16 cellular contexts compared by ENCODE assay signal in the genomic region with DNA sequence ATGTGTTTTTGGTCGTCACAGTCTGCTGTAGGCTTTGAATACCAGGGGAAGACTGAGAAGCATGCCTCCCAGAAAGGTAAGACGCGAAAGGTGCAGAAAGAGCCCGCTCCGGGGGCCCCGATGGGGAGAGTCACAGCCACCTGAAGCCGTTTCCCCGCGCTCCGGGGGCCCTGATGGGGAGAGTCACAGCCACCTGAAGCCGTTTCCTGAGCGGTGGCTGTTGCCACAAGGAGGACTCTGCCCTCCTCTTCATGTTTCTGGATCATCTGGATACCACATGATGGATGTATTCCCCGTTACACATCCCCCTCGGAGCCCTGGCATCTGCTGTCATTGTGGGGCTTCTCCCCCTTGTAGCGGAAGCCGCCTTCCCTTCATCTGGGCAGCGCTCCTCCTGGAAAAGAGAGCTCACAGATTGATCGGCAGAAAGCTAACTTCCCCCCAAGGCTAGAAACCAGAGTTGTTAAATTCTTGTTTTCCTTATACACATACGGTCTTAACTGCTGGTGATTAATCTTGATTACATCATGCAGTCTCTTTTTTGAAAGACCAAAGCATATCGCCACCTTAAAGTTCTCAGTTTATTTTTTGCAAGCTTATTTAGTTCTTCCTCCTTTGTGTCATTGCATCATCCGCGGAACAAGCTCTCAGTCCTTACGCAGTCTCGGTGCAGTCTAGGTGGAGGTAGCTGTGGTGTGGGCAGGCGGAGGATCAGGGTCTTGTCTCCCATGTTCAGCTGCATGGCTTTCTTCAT. TPM values are rescaled to one million over a fixed set of nuclear protein-coding genes. Genes with fewer than 3 reads are reported as not detected.
DNase-seq lines count a peak whose midpoint lies in the region; ATAC-seq and TF ChIP-seq lines count a peak whose summit lies in the region.
"Had no signal": no experiment of that assay in that cellular context is flagged by ENCODE, and none has a peak within 500 bp of the region (broad histone marks: within the 10 kb centered on the region; RNA-seq: fewer than 3 reads in every experiment).

No MANE protein-coding gene starts in this region.

- H3K4me3 ChIP-seq in endodermal cell (ENCODE audit: low read length) (no peak overlapping the region), right cardiac atrium (ENCODE audit: low read length) (no peak overlapping the region)
- H3K4me3 ChIP-seq: thoracic aorta had no signal

- intact Hi-C loops in activated CD4-positive, alpha-beta T cell treated with anti-CD3 and anti-CD28 coated beads for 36 hours (cut with DNase I, micrococcal nuclease), result no loop called here
- intact Hi-C loops in right cardiac atrium (cut with DNase I), result no loop called here

- H3K27ac Mint-ChIP-seq in activated CD4-positive, alpha-beta T cell treated with anti-CD3 and anti-CD28 coated beads for 36 hours, result peak overlapping the region; percentile 64
- H3K27ac Mint-ChIP-seq in endodermal cell (peak overlapping the region; percentile 32), progenitor cell of endocrine pancreas (peak overlapping the region; percentile 45)

- H3K27me3 ChIP-seq in endodermal cell (ENCODE audit: control insufficient read depth, insufficient read depth, low read length, poor library complexity, severe bottlenecking) (no peaks in the 10 kb centered on the region), right cardiac atrium (ENCODE audit: control insufficient read depth, insufficient read depth) (no peaks in the 10 kb centered on the region)

- no peak overlapping the region for H3K9ac ChIP-seq in endodermal cell (ENCODE audit: extremely low read depth, low read length, poor library complexity, severe bottlenecking)
- H3K9ac ChIP-seq: KMS-11, parathyroid adenoma had no signal

- H3K27ac ChIP-seq in endodermal cell (ENCODE audit: low read depth, low read length) (no peak overlapping the region), right cardiac atrium (ENCODE audit: low read length) (no peak overlapping the region)
- H3K27ac ChIP-seq: KMS-11, parathyroid adenoma, thoracic aorta had no signal

- no peaks in the 10 kb centered on the region for H3K4me1 ChIP-seq in endodermal cell (ENCODE audit: control insufficient read depth, insufficient read depth, low read length)
- no peaks in the 10 kb centered on the region for H3K4me1 ChIP-seq in right cardiac atrium (ENCODE audit: control insufficient read depth, insufficient read depth, low read length)
- H3K4me1 ChIP-seq: parathyroid adenoma had no signal

- peak; percentile 49 for ATAC-seq in activated CD4-positive, alpha-beta T cell treated with anti-CD3 and anti-CD28 coated beads for 36 hours
- ATAC-seq in right cardiac atrium, result no peak

- CTCF ChIA-PET in activated CD4-positive, alpha-beta T cell treated with anti-CD3 and anti-CD28 coated beads for 36 hours (lab: Charles Lee), result no interaction called here

- H3K27me3 Mint-ChIP-seq in activated CD4-positive, alpha-beta T cell treated with anti-CD3 and anti-CD28 coated beads for 36 hours, result no peaks in the 10 kb centered on the region
- no peaks in the 10 kb centered on the region for H3K27me3 Mint-ChIP-seq in endodermal cell (ENCODE audit: insufficient read depth)
- no peaks in the 10 kb centered on the region for H3K27me3 Mint-ChIP-seq in progenitor cell of endocrine pancreas

- peaks cover 5% of the 10 kb centered on the region for H3K4me1 Mint-ChIP-seq in activated CD4-positive, alpha-beta T cell treated with anti-CD3 and anti-CD28 coated beads for 36 hours
- H3K4me1 Mint-ChIP-seq in endodermal cell (no peaks in the 10 kb centered on the region), progenitor cell of endocrine pancreas (ENCODE audit: low read depth) (no peaks in the 10 kb centered on the region)

- peaks cover 92% of the 10 kb centered on the region for H3K36me3 ChIP-seq in endodermal cell (ENCODE audit: control insufficient read depth, insufficient read depth, low read length)

- peaks cover 42% of the 10 kb centered on the region for H3K36me3 Mint-ChIP-seq in activated CD4-positive, alpha-beta T cell treated with anti-CD3 and anti-CD28 coated beads for 36 hours (ENCODE audit: low read depth)
- H3K36me3 Mint-ChIP-seq in endodermal cell (ENCODE audit: low read depth) (peaks cover 87% of the 10 kb centered on the region), progenitor cell of endocrine pancreas (ENCODE audit: insufficient read depth) (peaks cover 36% of the 10 kb centered on the region)

- WGBS in endodermal cell (ENCODE audit: insufficient coverage in 1 of 2, insufficient read length in 1 of 2), 2 experiments, result 94 to 98% methylated on average over 15 to 25 of the region's 25 CpGs
- WGBS in right cardiac atrium, result 84% methylated on average over 25 of the region's 25 CpGs

- H3K9me3 ChIP-seq in endodermal cell (ENCODE audit: control insufficient read depth, low read length) (no peaks in the 10 kb centered on the region), right cardiac atrium (ENCODE audit: control insufficient read depth, low read length) (no peaks in the 10 kb centered on the region)
- H3K9me3 ChIP-seq: thoracic aorta had no signal

- no peak for TF ChIP-seq CTCF in endodermal cell (conservative IDR thresholded peaks at IDR 0.05)
- TF ChIP-seq CTCF in progenitor cell of endocrine pancreas (IDR thresholded peaks at IDR 0.05; ENCODE audit: unreplicated experiment), result no peak

- DNase-seq in activated CD4-positive, alpha-beta T cell treated with anti-CD3 and anti-CD28 coated beads for 36 hours, result peak; percentile 12
- no peak for DNase-seq in activated CD4-positive, alpha-beta T cell treated with anti-CD3 and anti-CD28 coated beads for 1 hour
- peak; percentile 77 for DNase-seq in NOMO-1 treated with dmso at 0.1 percent for 144 hours (lab: John Stamatoyannopoulos, UW; ENCODE audit: unreplicated experiment)
- no peak for DNase-seq in endodermal cell
- DNase-seq in progenitor cell of endocrine pancreas (ENCODE audit: low spot score, unreplicated experiment), result no peak
- no peak for DNase-seq in HUDEP-2 (lab: John Stamatoyannopoulos, UW; ENCODE audit: unreplicated experiment in 76 of 76)
- DNase-seq in right cardiac atrium, result no peak
- no peak for DNase-seq in Ammon's horn (ENCODE audit: low spot score)
- DNase-seq: 8988T; activated CD4-positive, CD25-positive, alpha-beta regulatory T cell; cortex of kidney; NCI-H2029; NCI-H82 had no signal

- H3K9me3 Mint-ChIP-seq in activated CD4-positive, alpha-beta T cell treated with anti-CD3 and anti-CD28 coated beads for 36 hours (ENCODE audit: low read depth), result no peaks in the 10 kb centered on the region
- H3K9me3 Mint-ChIP-seq in endodermal cell (no peaks in the 10 kb centered on the region), progenitor cell of endocrine pancreas (ENCODE audit: low read depth) (no peaks in the 10 kb centered on the region)

- POLR2A ChIA-PET in activated CD4-positive, alpha-beta T cell treated with anti-CD3 and anti-CD28 coated beads for 36 hours (lab: Charles Lee), result no interaction called here

- no peak overlapping the region for H3K4me3 Mint-ChIP-seq in activated CD4-positive, alpha-beta T cell treated with anti-CD3 and anti-CD28 coated beads for 36 hours
- H3K4me3 Mint-ChIP-seq in endodermal cell (no peak overlapping the region), progenitor cell of endocrine pancreas (ENCODE audit: low read depth) (no peak overlapping the region)

RNA-seq across cellular contexts. Expression of a gene that starts 17.5 kb away (rescaled TPM):
- 10 to 100 TPM; 40.9 to 41.1 TPM for total RNA-seq in activated CD4-positive, alpha-beta T cell treated with anti-CD3 and anti-CD28 coated beads for 36 hours
- 100 to 1,000 TPM; 282 to 283 TPM for total RNA-seq in endodermal cell
- polyA plus RNA-seq in endodermal cell (2013, experiment 1 of 2), result 150 TPM
- 132 TPM for polyA plus RNA-seq in endodermal cell (2013, experiment 2 of 2)
- 239 and 244 TPM in 2 replicates for total RNA-seq in progenitor cell of endocrine pancreas
- total RNA-seq in right cardiac atrium, result 100 to 1,000 TPM in 1 of 4 donors, 10 to 100 TPM in 3; 84.1 to 117 (median 85.9) TPM
- polyA plus RNA-seq in right cardiac atrium, result 67.7 TPM

Comparison
In these comparisons a context has a peak if more than half of its experiments do, and no peak if none do; other contexts are left out.
1. DNase-seq: peak in activated CD4-positive, alpha-beta T cell treated with anti-CD3 and anti-CD28 coated beads for 36 hours (single experiment) and NOMO-1 treated with dmso at 0.1 percent for 144 hours (single experiment); none in activated CD4-positive, alpha-beta T cell treated with anti-CD3 and anti-CD28 coated beads for 1 hour (single experiment), endodermal cell (single experiment), progenitor cell of endocrine pancreas (single experiment), HUDEP-2 (0 of 76), right cardiac atrium (0 of 3) and Ammon's horn (single experiment).
2. Peak in every context shown above with its lines, with median percentiles within 50 percentile points of each other: H3K27ac Mint-ChIP-seq.